Comparison of ENCODE assay signal across 20 cellular contexts in the genomic region with DNA sequence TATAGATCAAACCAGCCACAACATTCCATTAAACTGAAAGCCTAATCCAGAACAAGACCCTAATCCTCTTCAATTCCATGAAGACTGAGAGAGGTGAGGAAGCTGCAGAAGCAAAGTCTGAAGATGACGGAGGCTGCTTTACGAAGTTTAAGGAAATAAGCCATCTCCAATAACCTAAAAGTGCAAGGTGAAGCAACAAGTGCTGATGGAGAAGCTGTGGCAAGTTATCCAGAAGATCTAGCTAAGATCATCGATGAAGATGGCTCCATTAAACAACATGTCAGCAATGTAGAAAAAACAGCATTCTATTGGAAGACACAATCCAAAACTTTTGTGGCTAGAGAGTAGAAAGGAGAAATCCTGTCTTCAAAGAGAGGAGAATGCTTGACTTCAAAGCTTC.
DNase-seq lines count a peak whose midpoint lies in the region; ATAC-seq and TF ChIP-seq lines count a peak whose summit lies in the region.
"Had no signal": no experiment of that assay in that cellular context is flagged by ENCODE, and none has a peak within 500 bp of the region (broad histone marks: within the 10 kb centered on the region; RNA-seq: fewer than 3 reads in every experiment).

No MANE protein-coding gene starts in this region.

- H3K9ac ChIP-seq in endodermal cell (ENCODE audit: extremely low read depth, low read length, poor library complexity, severe bottlenecking) (no peak overlapping the region), smooth muscle cell (ENCODE audit: low read depth) (no peak overlapping the region)

- H3K9me3 Mint-ChIP-seq in CD8-positive, alpha-beta T cell, result no peaks in the 10 kb centered on the region
- no peaks in the 10 kb centered on the region for H3K9me3 Mint-ChIP-seq in endodermal cell
- H3K9me3 Mint-ChIP-seq: CD8-positive, alpha-beta memory T cell had no signal

- no peaks in the 10 kb centered on the region for H3F3A ChIP-seq in smooth muscle cell (ENCODE audit: low read depth)

- H4K20me1 ChIP-seq in smooth muscle cell (ENCODE audit: low read depth), result peaks cover 98% of the 10 kb centered on the region

- H3K27me3 ChIP-seq in CD8-positive, alpha-beta T cell (ENCODE audit: insufficient read depth, low read length), result no peaks in the 10 kb centered on the region
- no peaks in the 10 kb centered on the region for H3K27me3 ChIP-seq in endodermal cell (ENCODE audit: control insufficient read depth, insufficient read depth, low read length, poor library complexity, severe bottlenecking)
- H3K27me3 ChIP-seq in smooth muscle cell (ENCODE audit: low read depth), result no peaks in the 10 kb centered on the region
- no peaks in the 10 kb centered on the region for H3K27me3 ChIP-seq in WERI-Rb-1 (ENCODE audit: insufficient read depth, low read depth, severe bottlenecking)

- peaks cover 13% of the 10 kb centered on the region for H3K36me3 Mint-ChIP-seq in CD8-positive, alpha-beta T cell
- no peaks in the 10 kb centered on the region for H3K36me3 Mint-ChIP-seq in endodermal cell (ENCODE audit: low read depth)

- CTCF ChIA-PET in CD8-positive, alpha-beta T cell (lab: Charles Lee), result interaction anchor here (0.8 to 1.4 kb wide), 3 partner anchors 23 to 144 kb away, joined by 3 to 4 read pairs (median 4); no protein-coding TSS in a partner anchor
- CTCF ChIA-PET in HEK293 (lab: Yijun Ruan, JAX), result interaction anchor here (1.0 to 1.8 kb wide), 3 partner anchors 9 to 70 kb away, joined by 3 to 9 read pairs (median 3); a partner anchor contains a TSS

- ATAC-seq in CD8-positive, alpha-beta T cell, result no peak
- no peak for ATAC-seq in HG03175 (IDR thresholded peaks at IDR 0.05; ENCODE audit: unreplicated experiment)

- no peaks in the 10 kb centered on the region for H3K36me3 ChIP-seq in CD8-positive, alpha-beta T cell (ENCODE audit: insufficient read depth, low read length)
- H3K36me3 ChIP-seq in HEK293 (ENCODE audit: control insufficient read depth in 2 of 2, insufficient read depth in 1 of 2, low read length in 2 of 2) (peaks cover 3% of the 10 kb centered on the region in 2 experiments; a peak in 2 of 3 replicates), endodermal cell (ENCODE audit: control insufficient read depth, insufficient read depth, low read length) (peaks cover 6% of the 10 kb centered on the region), smooth muscle cell (ENCODE audit: low read depth) (no peaks in the 10 kb centered on the region), WERI-Rb-1 (peaks cover 7% of the 10 kb centered on the region)

- no peaks in the 10 kb centered on the region for H3K9me3 ChIP-seq in CD8-positive, alpha-beta T cell (ENCODE audit: low read length)
- no peaks in the 10 kb centered on the region for H3K9me3 ChIP-seq in HEK293 (ENCODE audit: control insufficient read depth, insufficient read depth, low read depth, low read length)
- no peaks in the 10 kb centered on the region for H3K9me3 ChIP-seq in endodermal cell (ENCODE audit: control insufficient read depth, low read length)
- H3K9me3 ChIP-seq in smooth muscle cell (replicated peaks; ENCODE audit: low read depth), result no peaks in the 10 kb centered on the region
- no peaks in the 10 kb centered on the region for H3K9me3 ChIP-seq in WERI-Rb-1 (ENCODE audit: severe bottlenecking)

- no peak for DNase-seq in CD8-positive, alpha-beta T cell
- DNase-seq in endodermal cell (peak; percentile 26), smooth muscle cell (lab: John Stamatoyannopoulos, UW; ENCODE audit: unreplicated experiment) (no peak), WERI-Rb-1 (no peak), D341Med (ENCODE audit: low spot score) (no peak)
- DNase-seq: C1 segment of cervical spinal cord; CD8-positive, alpha-beta memory T cell; DMS153; DND-41; MV-4-11; NCI-H1105; NCI-H146; NCI-H1930; NCI-H2107; NCI-H524; NCI-H748 treated with DMSO at 0.1 percent for 48 hours; SIG-M5 had no signal

- H3K4me2 ChIP-seq in smooth muscle cell, result peak overlapping the region; percentile 68

- POLR2A ChIA-PET in CD8-positive, alpha-beta T cell (lab: Charles Lee), result interaction anchor here (1.2 kb wide), 1 partner anchor 70 kb away, joined by 7 read pairs; a partner anchor contains a TSS
- POLR2A ChIA-PET in HEK293 (lab: Yijun Ruan, JAX), result interaction anchor here (0.5 to 0.9 kb wide), 2 partner anchors 25 to 46 kb away, joined by 3 read pairs; no protein-coding TSS in a partner anchor

- peak overlapping the region; percentile 20 for H3K27ac Mint-ChIP-seq in CD8-positive, alpha-beta T cell
- no peak overlapping the region for H3K27ac Mint-ChIP-seq in endodermal cell

- H3K27me3 Mint-ChIP-seq in CD8-positive, alpha-beta T cell (ENCODE audit: low read depth), result no peaks in the 10 kb centered on the region
- H3K27me3 Mint-ChIP-seq in endodermal cell (ENCODE audit: insufficient read depth), result no peaks in the 10 kb centered on the region
- H3K27me3 Mint-ChIP-seq: CD8-positive, alpha-beta memory T cell had no signal

- intact Hi-C loops in CD8-positive, alpha-beta T cell (cut with DNase I, micrococcal nuclease), result loop anchor here (2.0 to 5.0 kb wide), 2 partner anchors 13 to 34 kb away; no protein-coding TSS in a partner anchor

- 99 to 100% methylated on average over 2 to 3 of the region's 3 CpGs for WGBS in endodermal cell (ENCODE audit: insufficient coverage in 1 of 2, insufficient read length in 1 of 2), 2 experiments
- WGBS in smooth muscle cell (ENCODE audit: low lambda C conversion rate), result 69% methylated on average over 3 of the region's 3 CpGs

- H3K79me2 ChIP-seq in smooth muscle cell (ENCODE audit: low read depth), result peaks cover 98% of the 10 kb centered on the region

- TF ChIP-seq CTCF in CD8-positive, alpha-beta T cell (IDR thresholded peaks at IDR 0.05), result no peak
- TF ChIP-seq CTCF in HEK293 (tag by site-specific recombination; IDR thresholded peaks at IDR 0.05) (no peak), endodermal cell (conservative IDR thresholded peaks at IDR 0.05) (no peak), smooth muscle cell (IDR thresholded peaks at IDR 0.05; ENCODE audit: borderline replicate concordance, insufficient read depth, poor library complexity, severe bottlenecking) (no peak), WERI-Rb-1 (IDR thresholded peaks at IDR 0.05; ENCODE audit: low read depth, low read length) (no peak)

- H3K4me3 ChIP-seq in CD8-positive, alpha-beta T cell (ENCODE audit: low read depth, low read length), result no peak overlapping the region
- H3K4me3 ChIP-seq in HEK293 (ENCODE audit: low read depth, low read length), result no peak overlapping the region
- H3K4me3 ChIP-seq in endodermal cell (ENCODE audit: low read length), result no peak overlapping the region
- H3K4me3 ChIP-seq in smooth muscle cell, result no peak overlapping the region
- no peak overlapping the region for H3K4me3 ChIP-seq in WERI-Rb-1 (ENCODE audit: low read depth, low read length)
- H3K4me3 ChIP-seq: SK-N-MC had no signal

- no peak overlapping the region for H2AFZ ChIP-seq in smooth muscle cell (ENCODE audit: low read depth)

- peaks cover 86% of the 10 kb centered on the region for H3K4me1 Mint-ChIP-seq in CD8-positive, alpha-beta T cell (ENCODE audit: low read depth)
- peaks cover 50% of the 10 kb centered on the region for H3K4me1 Mint-ChIP-seq in endodermal cell

- peaks cover 74% of the 10 kb centered on the region for H3K4me1 ChIP-seq in CD8-positive, alpha-beta T cell (ENCODE audit: insufficient read depth, low read length)
- H3K4me1 ChIP-seq in HEK293 (ENCODE audit: control insufficient read depth, insufficient read depth, low read length) (peaks cover 29% of the 10 kb centered on the region), endodermal cell (ENCODE audit: control insufficient read depth, insufficient read depth, low read length) (peaks cover 4% of the 10 kb centered on the region), smooth muscle cell (ENCODE audit: low read depth) (peaks cover 23% of the 10 kb centered on the region)

- no peak overlapping the region for H3K27ac ChIP-seq in CD8-positive, alpha-beta T cell (ENCODE audit: low read depth, low read length)
- H3K27ac ChIP-seq in HEK293 (ENCODE audit: extremely low read depth, low read depth, low read length) (no peak overlapping the region), endodermal cell (ENCODE audit: low read depth, low read length) (no peak overlapping the region), smooth muscle cell (ENCODE audit: low read depth) (no peak overlapping the region), WERI-Rb-1 (no peak overlapping the region)
- H3K27ac ChIP-seq: SK-N-MC had no signal

- H3K4me3 Mint-ChIP-seq in CD8-positive, alpha-beta T cell, result no peak overlapping the region
- H3K4me3 Mint-ChIP-seq in endodermal cell, result no peak overlapping the region

TF ChIP-seq in HEK293, 187 proteins besides CTCF, POLR2A, EP300 and RAD21 (continues in another document):
- no peak for TF ChIP-seq ZNF132 (tag by site-specific recombination; IDR thresholded peaks at IDR 0.05; ENCODE audit: borderline replicate concordance)
- peak; percentile 83 for TF ChIP-seq SCRT1 (tag by site-specific recombination; IDR thresholded peaks at IDR 0.05; ENCODE audit: borderline replicate concordance)
- TF ChIP-seq, protein P1, sequence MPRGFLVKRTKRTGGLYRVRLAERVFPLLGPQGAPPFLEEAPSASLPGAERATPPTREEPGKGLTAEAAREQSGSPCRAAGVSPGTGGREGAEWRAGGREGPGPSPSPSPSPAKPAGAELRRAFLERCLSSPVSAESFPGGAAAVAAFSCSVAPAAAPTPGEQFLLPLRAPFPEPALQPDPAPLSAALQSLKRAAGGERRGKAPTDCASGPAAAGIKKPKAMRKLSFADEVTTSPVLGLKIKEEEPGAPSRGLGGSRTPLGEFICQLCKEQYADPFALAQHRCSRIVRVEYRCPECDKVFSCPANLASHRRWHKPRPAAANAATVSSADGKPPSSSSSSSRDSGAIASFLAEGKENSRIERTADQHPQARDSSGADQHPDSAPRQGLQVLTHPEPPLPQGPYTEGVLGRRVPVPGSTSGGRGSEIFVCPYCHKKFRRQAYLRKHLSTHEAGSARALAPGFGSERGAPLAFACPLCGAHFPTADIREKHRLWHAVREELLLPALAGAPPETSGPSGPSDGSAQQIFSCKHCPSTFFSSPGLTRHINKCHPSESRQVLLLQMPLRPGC (tag by site-specific recombination; IDR thresholded peaks at IDR 0.05), result no peak
- TF ChIP-seq ZNF10 (tag by site-specific recombination; IDR thresholded peaks at IDR 0.05), result no peak
